In the genomic region with DNA sequence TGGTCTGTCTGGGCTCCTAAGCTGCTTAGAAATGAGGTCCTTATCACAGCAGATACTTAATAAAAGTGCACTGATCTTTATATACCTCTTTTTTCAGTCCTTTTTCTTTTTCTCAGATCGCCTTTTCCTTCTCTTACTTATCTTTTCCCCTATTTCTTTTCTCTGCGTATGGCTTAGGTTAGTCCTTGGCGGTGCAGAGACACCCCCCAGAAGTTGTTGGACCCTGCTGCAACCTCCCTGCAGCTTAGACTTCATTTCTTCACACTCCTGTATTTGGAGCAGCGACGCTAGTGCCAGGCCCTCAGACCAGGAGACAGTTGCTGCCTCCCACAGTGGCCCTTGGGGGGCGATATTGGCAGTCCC, we compare ENCODE assay signal across 8 cellular contexts.
DNase-seq lines count a peak whose midpoint lies in the region; ATAC-seq and TF ChIP-seq lines count a peak whose summit lies in the region.

No MANE protein-coding gene starts in this region.

- peaks cover 8% of the 10 kb centered on the region for H3K36me3 Mint-ChIP-seq in T-helper 1 cell treated with Interleukin-12 subunit alpha and Interleukin-12 subunit beta and Interleukin-4 antibody, amounts not matched to agents 30 μg/mL and 1 μg/mL, for 36 hours (ENCODE audit: low read depth)
- H3K36me3 Mint-ChIP-seq in activated naive CD8-positive, alpha-beta T cell treated with anti-CD3 and anti-CD28 coated beads, Interleukin-2, amount 10 ng/mL, durations not matched to agents 7 days and 5 days, result peaks cover 9% of the 10 kb centered on the region

- no peaks in the 10 kb centered on the region for H3K27me3 Mint-ChIP-seq in T-helper 1 cell treated with Interleukin-12 subunit alpha and Interleukin-12 subunit beta and Interleukin-4 antibody, amounts not matched to agents 30 μg/mL and 1 μg/mL, for 36 hours (ENCODE audit: low read depth)
- no peaks in the 10 kb centered on the region for H3K27me3 Mint-ChIP-seq in activated naive CD8-positive, alpha-beta T cell treated with anti-CD3 and anti-CD28 coated beads, Interleukin-2, amount 10 ng/mL, durations not matched to agents 7 days and 5 days

- no peaks in the 10 kb centered on the region for H3K79me2 ChIP-seq in MM.1S (ENCODE audit: low read length)

- ATAC-seq in activated naive CD8-positive, alpha-beta T cell treated with anti-CD3 and anti-CD28 coated beads, Interleukin-2, amount 10 ng/mL, durations not matched to agents 7 days and 5 days (ENCODE audit: low read depth), result no peak

- H4K20me1 ChIP-seq in MM.1S (ENCODE audit: insufficient read depth, low read length), result no peaks in the 10 kb centered on the region

- H3K4me3 ChIP-seq in MM.1S (ENCODE audit: low read length), result no peak overlapping the region

- TF ChIP-seq CTCF in MM.1S (IDR thresholded peaks at IDR 0.05; ENCODE audit: low read length), result no peak

- H3K4me1 ChIP-seq in MM.1S (ENCODE audit: low read length), result peaks cover 6% of the 10 kb centered on the region; the same call in 1 of the 2 replicates

- H3K4me1 Mint-ChIP-seq in T-helper 1 cell treated with Interleukin-12 subunit alpha and Interleukin-12 subunit beta and Interleukin-4 antibody, amounts not matched to agents 30 μg/mL and 1 μg/mL, for 36 hours (ENCODE audit: low read depth), result peaks cover 32% of the 10 kb centered on the region
- peaks cover 44% of the 10 kb centered on the region for H3K4me1 Mint-ChIP-seq in activated naive CD8-positive, alpha-beta T cell treated with anti-CD3 and anti-CD28 coated beads, Interleukin-2, amount 10 ng/mL, durations not matched to agents 7 days and 5 days

- H3K4me3 Mint-ChIP-seq in T-helper 1 cell treated with Interleukin-12 subunit alpha and Interleukin-12 subunit beta and Interleukin-4 antibody, amounts not matched to agents 30 μg/mL and 1 μg/mL, for 36 hours, result peak overlapping the region; percentile 64
- H3K4me3 Mint-ChIP-seq in activated naive CD8-positive, alpha-beta T cell treated with anti-CD3 and anti-CD28 coated beads, Interleukin-2, amount 10 ng/mL, durations not matched to agents 7 days and 5 days, result peak overlapping the region; percentile 65

- H3K27ac Mint-ChIP-seq in T-helper 1 cell treated with Interleukin-12 subunit alpha and Interleukin-12 subunit beta and Interleukin-4 antibody, amounts not matched to agents 30 μg/mL and 1 μg/mL, for 36 hours, result peak overlapping the region; percentile 95
- H3K27ac Mint-ChIP-seq in activated naive CD8-positive, alpha-beta T cell treated with anti-CD3 and anti-CD28 coated beads, Interleukin-2, amount 10 ng/mL, durations not matched to agents 7 days and 5 days, result peak overlapping the region; percentile 95

- H3K9ac ChIP-seq in MM.1S (ENCODE audit: low read length), result no peak overlapping the region

- DNase-seq in T-helper 1 cell, result no peak
- DNase-seq in activated naive CD8-positive, alpha-beta T cell treated with anti-CD3 and anti-CD28 coated beads, Interleukin-2, amount 10 ng/mL, durations not matched to agents 7 days and 5 days, result no peak
- DNase-seq in stimulated activated CD4-positive, alpha-beta T cell treated with anti-CD3 and anti-CD28 coated beads, Interleukin-2, amount 100 ng/mL, for 48 hours, result no peak
- DNase-seq in MM.1S, result no peak
- DNase-seq in NCI-H1436 (lab: John Stamatoyannopoulos, UW), result no peak

- H3F3A ChIP-seq in MM.1S (ENCODE audit: insufficient read depth, low read length), result no peaks in the 10 kb centered on the region

- H3K27me3 ChIP-seq in layer of hippocampus (ENCODE audit: control insufficient read depth, insufficient read depth, low read length) (no peaks in the 10 kb centered on the region), MM.1S (replicated peaks; ENCODE audit: insufficient read depth, low read length) (no peaks in the 10 kb centered on the region)

- no peaks in the 10 kb centered on the region for H3K36me3 ChIP-seq in MM.1S (replicated peaks; ENCODE audit: insufficient read depth, low read length)

- no peaks in the 10 kb centered on the region for H3K9me3 ChIP-seq in MM.1S (replicated peaks; ENCODE audit: insufficient read depth, low read length)

- H3K4me2 ChIP-seq in MM.1S (ENCODE audit: low read depth, low read length), result no peak overlapping the region

- POLR2A ChIA-PET in activated naive CD8-positive, alpha-beta T cell treated with anti-CD3 and anti-CD28 coated beads, Interleukin-2, amount 10 ng/mL, durations not matched to agents 7 days and 5 days (lab: Charles Lee), result interaction anchor here (0.6 to 3.7 kb wide), 10 partner anchors 12 to 250 kb away, joined by 3 to 41 read pairs (median 6); a partner anchor contains a TSS

- no peaks in the 10 kb centered on the region for H3K9me2 ChIP-seq in MM.1S (replicated peaks; ENCODE audit: insufficient read depth, low read length)

- no peaks in the 10 kb centered on the region for H3K9me3 Mint-ChIP-seq in T-helper 1 cell treated with Interleukin-12 subunit alpha and Interleukin-12 subunit beta and Interleukin-4 antibody, amounts not matched to agents 30 μg/mL and 1 μg/mL, for 36 hours
- H3K9me3 Mint-ChIP-seq in activated naive CD8-positive, alpha-beta T cell treated with anti-CD3 and anti-CD28 coated beads, Interleukin-2, amount 10 ng/mL, durations not matched to agents 7 days and 5 days, result no peaks in the 10 kb centered on the region

- H2AFZ ChIP-seq in MM.1S (ENCODE audit: low read length), result no peak overlapping the region

- H3K27ac ChIP-seq in layer of hippocampus (ENCODE audit: low read depth, low read length) (peak overlapping the region; percentile 77), temporal lobe (ENCODE audit: low read depth, low read length) (peak overlapping the region; percentile 69), MM.1S (ENCODE audit: low read length) (no peak overlapping the region)
